Comparison of ENCODE assay signal across 8 cellular contexts in the genomic region with DNA sequence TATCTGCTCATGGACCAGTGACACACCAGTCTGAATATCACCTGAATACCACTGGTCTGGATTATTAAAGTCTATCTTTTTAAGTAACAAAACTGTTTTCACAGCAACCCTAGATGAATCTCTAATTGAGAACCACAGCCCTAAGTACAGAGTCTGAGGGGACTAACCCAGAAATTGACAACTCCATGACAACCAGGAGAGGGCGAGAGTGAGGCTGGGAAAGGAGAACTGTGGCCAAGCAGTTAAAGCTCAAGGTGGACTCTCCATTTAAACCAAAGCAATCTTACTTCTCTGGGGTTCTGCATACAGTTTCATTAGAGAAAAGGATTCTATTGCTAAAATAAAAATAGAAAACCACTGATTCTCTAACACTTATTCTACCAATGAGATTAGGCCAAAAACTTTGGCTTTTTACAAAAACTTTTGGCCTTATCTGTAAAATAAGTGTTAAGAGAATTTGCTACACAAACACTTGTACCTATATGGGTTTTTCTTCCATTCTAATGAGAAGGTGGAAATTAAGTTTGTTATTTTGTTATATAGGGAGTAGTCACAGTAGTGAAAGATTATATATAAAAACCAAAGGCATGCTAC. TPM values are rescaled to one million over a fixed set of nuclear protein-coding genes. Genes with fewer than 3 reads are reported as not detected.
DNase-seq lines count a peak whose midpoint lies in the region; ATAC-seq and TF ChIP-seq lines count a peak whose summit lies in the region.

No MANE protein-coding gene starts in this region.

- peak overlapping the region; percentile 3; the same call in 1 of the 2 replicates for H3K27ac ChIP-seq in OCI-LY3 (ENCODE audit: low read length)
- H3K27ac ChIP-seq in cardiac muscle cell, result no peak overlapping the region
- peak overlapping the region in 4 of 8 donors; percentile 72 to 79 (median 76) for H3K27ac ChIP-seq in spleen

- H3K9me3 ChIP-seq in OCI-LY3 (ENCODE audit: insufficient read depth, low read length) (no peaks in the 10 kb centered on the region), cardiac muscle cell (ENCODE audit: low read depth) (no peaks in the 10 kb centered on the region), spleen (no peaks in the 10 kb centered on the region)

- no peak overlapping the region for H3K9ac ChIP-seq in OCI-LY3 (ENCODE audit: low read length)

- peak; percentile 94 for TF ChIP-seq CTCF in OCI-LY3 (IDR thresholded peaks at IDR 0.05; ENCODE audit: low read depth, low read length)
- TF ChIP-seq CTCF in cardiac muscle cell (IDR thresholded peaks at IDR 0.05; ENCODE audit: low read depth, low read length), result peak; percentile 74
- TF ChIP-seq CTCF in spleen (IDR thresholded peaks at IDR 0.05 in 8 of 11, conservative IDR thresholded peaks at IDR 0.05 in 3 of 11), result peak in 10 of 11 experiments; percentile 42 to 73 (median 65)

- H3K36me3 ChIP-seq in OCI-LY3 (replicated peaks; ENCODE audit: low read depth, low read length), result no peaks in the 10 kb centered on the region
- H3K36me3 ChIP-seq in cardiac muscle cell, result no peaks in the 10 kb centered on the region
- H3K36me3 ChIP-seq in spleen, result no peaks in the 10 kb centered on the region

- no peaks in the 10 kb centered on the region for H3K79me2 ChIP-seq in OCI-LY3 (ENCODE audit: low read length)

- ATAC-seq in GM19372 (IDR thresholded peaks at IDR 0.05; ENCODE audit: low read depth, unreplicated experiment) (peak; percentile 89), HG03354 (IDR thresholded peaks at IDR 0.05; ENCODE audit: poor library complexity, severe bottlenecking, unreplicated experiment) (peak; percentile 91)

- no peak overlapping the region for H3K4me3 ChIP-seq in OCI-LY3 (ENCODE audit: low read length)
- no peak overlapping the region for H3K4me3 ChIP-seq in cardiac muscle cell
- H3K4me3 ChIP-seq in spleen, result no peak overlapping the region

- intact Hi-C loops in spleen (cut with DNase I; ENCODE audit: low total_unique reads), result loop anchor here (5.0 kb wide), 1 partner anchor 325 kb away; no protein-coding TSS in a partner anchor

- 14 to 48% (median 22%) methylated on average over 1 of the region's 1 CpG for WGBS in spleen, 5 donors

- H4K20me1 ChIP-seq in OCI-LY3 (ENCODE audit: insufficient read depth, low read length), result no peaks in the 10 kb centered on the region

- no peak overlapping the region for H3K4me2 ChIP-seq in OCI-LY3 (ENCODE audit: low read length)

- TF ChIP-seq POLR2A in spleen (IDR thresholded peaks at IDR 0.05), result no peak

- H2AFZ ChIP-seq in OCI-LY3 (ENCODE audit: low read depth, low read length), result 0 out of 2 replicates have a peak overlapping the region, but pooled peaks have one; percentile 2

- H3K27me3 ChIP-seq in OCI-LY3 (ENCODE audit: low read depth, low read length), result no peaks in the 10 kb centered on the region
- no peaks in the 10 kb centered on the region for H3K27me3 ChIP-seq in cardiac muscle cell
- no peaks in the 10 kb centered on the region for H3K27me3 ChIP-seq in spleen (replicated peaks in 1 of 7)

- DNase-seq in DMS 273 (lab: John Stamatoyannopoulos, UW; ENCODE audit: unreplicated experiment) (peak; percentile 75), activated T-helper 1 cell treated with Interleukin-2 at 50 U/mL for 16 hours (ENCODE audit: low read depth) (peak; percentile 28), cardiac muscle cell (ENCODE audit: low read depth in 1 of 2, low spot score in 1 of 2) (peak; percentile 71 to 73), spleen (no peak), amniotic stem cell (lab: John Stamatoyannopoulos, UW) (no peak)

- H3K4me1 ChIP-seq in OCI-LY3 (ENCODE audit: low read length) (peaks cover 30% of the 10 kb centered on the region), cardiac muscle cell (ENCODE audit: low read depth) (no peaks in the 10 kb centered on the region), spleen (peaks cover 24 to 47% (median 35%) of the 10 kb centered on the region in 6 donors)

RNA-seq across cellular contexts. Expression of gene NEK10, which starts 11.4 kb away (rescaled TPM):
- 1.1 and 2.1 TPM in 2 replicates for total RNA-seq in cardiac muscle cell
- polyA plus RNA-seq in cardiac muscle cell, result 0.54 and 0.82 TPM in 2 replicates
- total RNA-seq in spleen, result 1 to 10 TPM; 1.6 to 4.1 (median 1.9) TPM
- polyA plus RNA-seq in spleen, result under 1 TPM; 0.29 to 0.65 (median 0.56) TPM

Comparison
In these comparisons a context has a peak if more than half of its experiments do, and no peak if none do; other contexts are left out.
1. DNase-seq: peak in DMS 273 (single experiment), activated T-helper 1 cell treated with Interleukin-2 at 50 U/mL for 16 hours (single experiment) and cardiac muscle cell (2 of 2); none in spleen (single experiment) and amniotic stem cell (single experiment).
2. Peak in every context shown above with its lines, with median percentiles within 50 percentile points of each other: CTCF ChIP-seq.